ENCODE assay signal across 19 cellular contexts in the genomic region with DNA sequence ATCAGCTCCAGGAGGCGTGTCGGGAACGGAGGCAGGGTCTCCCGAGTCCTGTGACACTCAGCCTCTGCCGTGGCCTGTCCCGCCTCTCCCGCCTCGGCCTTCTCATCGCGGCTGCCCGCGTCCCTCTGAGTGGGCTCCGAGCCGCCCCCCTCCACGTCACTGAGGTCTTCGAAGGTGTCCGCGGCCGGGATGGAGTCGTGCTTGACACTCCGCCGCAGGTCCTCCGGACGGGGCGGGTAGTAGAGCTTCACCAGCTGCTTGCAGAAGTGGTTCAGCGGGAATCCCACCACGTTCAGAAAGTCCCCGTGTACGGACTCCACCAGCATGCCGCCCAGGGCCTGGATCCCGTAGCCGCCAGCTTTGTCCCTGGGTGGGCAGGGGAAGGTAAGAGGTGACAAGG.
"Had no signal": no experiment of that assay in that cellular context is flagged by ENCODE, and none has a peak within 500 bp of the region (broad histone marks: within the 10 kb centered on the region; RNA-seq: fewer than 3 reads in every experiment).

No MANE protein-coding gene starts in this region.

- DNase-seq: activated CD4-positive, alpha-beta memory T cell treated with anti-CD3 and anti-CD28 coated beads for 36 hours; activated CD4-positive, CD25-positive, alpha-beta regulatory T cell treated with anti-CD3 and anti-CD28 coated beads, Interleukin-2, amount 50 U/mL, for 72 hours; activated gamma-delta T cell treated with Interleukin-2 at 50 U/mL for 16 hours; activated T-cell treated with anti-CD3 and anti-CD28 coated beads, Interleukin-2, amount 50 U/mL, for 72 hours; amniotic stem cell; foreskin fibroblast; left cardiac atrium; nucleus accumbens; retina; SJCRH30; stimulated activated CD4-positive, alpha-beta T cell treated with anti-CD3 and anti-CD28 coated beads, Interleukin-2, amount 100 ng/mL, for 48 hours; stomach had no signal

- H3K4me3 Mint-ChIP-seq: activated CD4-positive, alpha-beta memory T cell treated with anti-CD3 and anti-CD28 coated beads for 36 hours; activated T-cell treated with anti-CD3 and anti-CD28 coated beads, Interleukin-2, amount 50 U/mL, for 72 hours; mesothelial cell of epicardium; nephron; T-helper 1 cell treated with Interleukin-12 subunit alpha and Interleukin-12 subunit beta and Interleukin-4 antibody, amounts not matched to agents 30 μg/mL and 1 μg/mL, for 36 hours had no signal

- ATAC-seq: activated naive CD4-positive, alpha-beta T cell treated with anti-CD3 and anti-CD28 coated beads, Interleukin-2, amount 50 U/mL, for 72 hours; activated T-cell treated with anti-CD3 and anti-CD28 coated beads, Interleukin-2, amount 50 U/mL, for 72 hours; left cardiac atrium had no signal

- H3K27me3 ChIP-seq: cardiac muscle cell, hepatocyte, SJCRH30, stomach had no signal

- H3K4me1 Mint-ChIP-seq: mesothelial cell of epicardium, nephron had no signal

- H3K27me3 Mint-ChIP-seq: activated CD4-positive, alpha-beta memory T cell treated with anti-CD3 and anti-CD28 coated beads for 36 hours had no signal

- H3K27ac ChIP-seq: cardiac muscle cell, hepatocyte, SJCRH30, stomach had no signal

- H3K4me3 ChIP-seq: cardiac muscle cell, hepatocyte, lung, SJCRH30, stomach had no signal

- H3K27ac Mint-ChIP-seq: activated CD4-positive, alpha-beta memory T cell treated with anti-CD3 and anti-CD28 coated beads for 36 hours; activated naive CD4-positive, alpha-beta T cell treated with anti-CD3 and anti-CD28 coated beads, Interleukin-2, amount 50 U/mL, for 72 hours; activated T-cell treated with anti-CD3 and anti-CD28 coated beads, Interleukin-2, amount 50 U/mL, for 72 hours; mesothelial cell of epicardium; nephron; T-helper 1 cell treated with Interleukin-12 subunit alpha and Interleukin-12 subunit beta and Interleukin-4 antibody, amounts not matched to agents 30 μg/mL and 1 μg/mL, for 36 hours had no signal
